Comparison of ENCODE assay signal across 8 cellular contexts in genomic region chr20:53622247-53623114, GRCh38. TPM values are rescaled to one million over a fixed set of nuclear protein-coding genes. Genes with fewer than 3 reads are reported as not detected.
A peak's percentile ranks its signal among the peaks of the same experiment; 100 is the strongest.
DNase-seq lines count a peak whose midpoint lies in the region; ATAC-seq and TF ChIP-seq lines count a peak whose summit lies in the region.

No MANE protein-coding gene starts in this region.

- H3K27me3 ChIP-seq in SK-N-SH (ENCODE audit: insufficient read depth) = no peaks in the 10 kb centered on the region

- WGBS in SK-N-SH (ENCODE audit: low lambda C conversion rate) = 64% methylated on average over 7 of the region's 7 CpGs

- H3K36me3 ChIP-seq in SK-N-SH (replicated peaks in 1 of 2; ENCODE audit: control insufficient read depth in 1 of 2, insufficient read depth in 2 of 2, low read length in 1 of 2) = no peaks in the 10 kb centered on the region

- H3K4me1 ChIP-seq in SK-N-SH (ENCODE audit: control insufficient read depth in 1 of 2, insufficient read depth in 2 of 2, low read depth in 1 of 2, low read length in 1 of 2) = peaks cover 19 to 32% of the 10 kb centered on the region in 2 experiments

- no peak for TF ChIP-seq EP300 in SK-N-SH (IDR thresholded peaks at IDR 0.05; ENCODE audit: borderline replicate concordance in 1 of 2, low read depth in 1 of 2, low read length in 1 of 2)

- peak overlapping the region; percentile 82 for H2AFZ ChIP-seq in SK-N-SH (ENCODE audit: low read depth)

- H3K9me3 ChIP-seq in SK-N-SH = no peaks in the 10 kb centered on the region

- peak overlapping the region; percentile 76 for H3K4me3 Mint-ChIP-seq in progenitor cell of endocrine pancreas (ENCODE audit: low read depth)

- no peak for ATAC-seq in SK-N-SH treated with all-trans-retinoic acid at 6 μM for 48 hours
- no peak for ATAC-seq in HG03342 (IDR thresholded peaks at IDR 0.05; ENCODE audit: unreplicated experiment)

- TF ChIP-seq CTCF in SK-N-SH (IDR thresholded peaks at IDR 0.05) (no peak), progenitor cell of endocrine pancreas (IDR thresholded peaks at IDR 0.05; ENCODE audit: unreplicated experiment) (no peak)

- H3K9me3 Mint-ChIP-seq in progenitor cell of endocrine pancreas (ENCODE audit: low read depth) = no peaks in the 10 kb centered on the region

- no peak for TF ChIP-seq RAD21 in SK-N-SH (IDR thresholded peaks at IDR 0.05; ENCODE audit: low read length)

- H3K36me3 Mint-ChIP-seq in progenitor cell of endocrine pancreas (ENCODE audit: insufficient read depth) = no peaks in the 10 kb centered on the region

- H3K27ac ChIP-seq in SK-N-SH (ENCODE audit: low read depth in 2 of 2, low read length in 1 of 2) = peak overlapping the region; percentile 90 to 98

- POLR2A ChIA-PET in SK-N-SH (lab: Yijun Ruan, JAX) = interaction anchor here (0.9 to 2.6 kb wide), 2 partner anchors 9 to 28 kb away, joined by 3 to 5 read pairs; partner anchors contain the start of gene ZNF217

- peaks cover 26% of the 10 kb centered on the region for H3K4me1 Mint-ChIP-seq in progenitor cell of endocrine pancreas (ENCODE audit: low read depth)

- H3F3A ChIP-seq in SK-N-SH (replicated peaks; ENCODE audit: insufficient read depth) = peaks cover 40% of the 10 kb centered on the region

- H3K79me2 ChIP-seq in SK-N-SH (ENCODE audit: insufficient read depth) = no peaks in the 10 kb centered on the region

- no peak overlapping the region; a peak in 1 of 4 replicates for H3K4me3 ChIP-seq in SK-N-SH (ENCODE audit: low read depth in 2 of 2, low read length in 1 of 2)

- peak overlapping the region; percentile 74 for H3K4me2 ChIP-seq in SK-N-SH

- no peaks in the 10 kb centered on the region for H3K9me2 ChIP-seq in SK-N-SH

- H4K20me1 ChIP-seq in SK-N-SH (ENCODE audit: insufficient read depth) = no peaks in the 10 kb centered on the region

- peak overlapping the region; percentile 99 for H3K27ac Mint-ChIP-seq in progenitor cell of endocrine pancreas

- peak overlapping the region; percentile 85 for H3K9ac ChIP-seq in SK-N-SH

- CTCF ChIA-PET in SK-N-SH (lab: Yijun Ruan, JAX) = interaction anchor here (0.7 to 2.2 kb wide), 10 partner anchors 10 to 294 kb away, joined by 3 to 6 read pairs (median 4); partner anchors contain the start of gene ZNF217

- no peaks in the 10 kb centered on the region for H3K27me3 Mint-ChIP-seq in progenitor cell of endocrine pancreas

- DNase-seq in SK-N-SH (no peak), SKM-1 treated with dmso at 0.1 percent for 144 hours (lab: John Stamatoyannopoulos, UW; ENCODE audit: unreplicated experiment) (peak; percentile 81), fibroblast of peridontal ligament (ENCODE audit: extremely low read depth) (peak; percentile 9), progenitor cell of endocrine pancreas (ENCODE audit: low spot score, unreplicated experiment) (no peak), NK-92 (lab: John Stamatoyannopoulos, UW; ENCODE audit: unreplicated experiment) (no peak), nucleus accumbens (lab: John Stamatoyannopoulos, UW) (no peak)

TF ChIP-seq in SK-N-SH, 30 proteins besides CTCF, POLR2A, EP300 and RAD21:
- TF ChIP-seq MAX (IDR thresholded peaks at IDR 0.05; ENCODE audit: low read depth) (no peak), RFX5 (IDR thresholded peaks at IDR 0.05; ENCODE audit: low read length) (no peak), MEF2A (IDR thresholded peaks at IDR 0.05; ENCODE audit: borderline replicate concordance, low read depth) (no peak), ZBTB33 (IDR thresholded peaks at IDR 0.05; ENCODE audit: borderline replicate concordance, low read depth) (no peak), GABPA (IDR thresholded peaks at IDR 0.05; ENCODE audit: low read depth) (no peak), MXI1 (IDR thresholded peaks at IDR 0.05; ENCODE audit: low read depth, low read length) (no peak), PBX3 (IDR thresholded peaks at IDR 0.05) (no peak), CHD2 (IDR thresholded peaks at IDR 0.05; ENCODE audit: low read length, partially characterized antibody) (no peak)

TF ChIP-seq in SK-N-SH treated with all-trans-retinoic acid at 6 μM for 48 hours, 23 proteins besides CTCF, POLR2A, EP300 and RAD21:
- TF ChIP-seq GLIS3 (CRISPR knock-in tag; IDR thresholded peaks at IDR 0.05) = no peak
- TF ChIP-seq TCF4 (CRISPR knock-in tag; IDR thresholded peaks at IDR 0.05; ENCODE audit: borderline replicate concordance) = no peak
- no peak for TF ChIP-seq ISL1 (CRISPR knock-in tag; IDR thresholded peaks at IDR 0.05)
- no peak for TF ChIP-seq ZFP3 (CRISPR knock-in tag; IDR thresholded peaks at IDR 0.05)
- no peak for TF ChIP-seq ZFP30 (CRISPR knock-in tag; IDR thresholded peaks at IDR 0.05)
- TF ChIP-seq PPARA (CRISPR knock-in tag; IDR thresholded peaks at IDR 0.05; ENCODE audit: borderline replicate concordance) = no peak
- TF ChIP-seq POU6F1 (CRISPR knock-in tag; IDR thresholded peaks at IDR 0.05; ENCODE audit: borderline replicate concordance, low read depth) = no peak
- no peak for TF ChIP-seq TOX (CRISPR knock-in tag; IDR thresholded peaks at IDR 0.05; ENCODE audit: borderline replicate concordance)
- TF ChIP-seq ZC3H10 (CRISPR knock-in tag; IDR thresholded peaks at IDR 0.05) = no peak
- no peak for TF ChIP-seq TSHZ2 (CRISPR knock-in tag; IDR thresholded peaks at IDR 0.05)
- no peak for TF ChIP-seq BACH2 (CRISPR knock-in tag; IDR thresholded peaks at IDR 0.05; ENCODE audit: borderline replicate concordance)
- no peak for TF ChIP-seq PATZ1 (CRISPR knock-in tag; IDR thresholded peaks at IDR 0.05; ENCODE audit: borderline replicate concordance)
- no peak for TF ChIP-seq ARNTL (CRISPR knock-in tag; IDR thresholded peaks at IDR 0.05; ENCODE audit: borderline replicate concordance, low read depth)

RNA-seq across cellular contexts. Expression of gene ZNF217, which starts 28.8 kb away (rescaled TPM):
- 6.9 and 7.1 TPM in 2 replicates for polyA plus RNA-seq in SK-N-SH (2012; rRNA removed)
- polyA plus RNA-seq in SK-N-SH (2012; cell fraction: cytosol; rRNA removed) = 7.6 and 8.5 TPM in 2 replicates
- polyA plus RNA-seq in SK-N-SH (2012; cell fraction: nucleus; rRNA removed) = 13.4 and 14.5 TPM in 2 replicates
- 68.4 and 76.3 TPM in 2 replicates for total RNA-seq in progenitor cell of endocrine pancreas

Comparison
In these comparisons a context has a peak if more than half of its experiments do, and no peak if none do; other contexts are left out.
1. DNase-seq: peak in SKM-1 treated with dmso at 0.1 percent for 144 hours (single experiment) and fibroblast of peridontal ligament (single experiment); none in SK-N-SH (single experiment), progenitor cell of endocrine pancreas (single experiment), NK-92 (single experiment) and nucleus accumbens (0 of 56).